Comparison of ENCODE assay signal across 16 cellular contexts in genomic region chr9:114811969-114812636, GRCh38. TPM values are rescaled to one million over a fixed set of nuclear protein-coding genes. Genes with fewer than 3 reads are reported as not detected.
DNase-seq lines count a peak whose midpoint lies in the region; ATAC-seq and TF ChIP-seq lines count a peak whose summit lies in the region.
"Had no signal": no experiment of that assay in that cellular context is flagged by ENCODE, and none has a peak within 500 bp of the region (broad histone marks: within the 10 kb centered on the region; RNA-seq: fewer than 3 reads in every experiment).

No MANE protein-coding gene starts in this region.

- CTCF ChIA-PET in activated CD8-positive, alpha-beta memory T cell treated with anti-CD3 and anti-CD28 coated beads, Interleukin-2, amount 10 ng/mL, durations not matched to agents 7 days and 5 days (lab: Charles Lee), result interaction anchor here (1.3 kb wide), 1 partner anchor 42 kb away, joined by 4 read pairs; no protein-coding TSS in a partner anchor

- peaks cover 14% of the 10 kb centered on the region for H3K4me1 Mint-ChIP-seq in activated CD8-positive, alpha-beta memory T cell treated with anti-CD3 and anti-CD28 coated beads, Interleukin-2, amount 10 ng/mL, durations not matched to agents 7 days and 5 days

- no peak overlapping the region for H3K4me3 Mint-ChIP-seq in activated CD8-positive, alpha-beta memory T cell treated with anti-CD3 and anti-CD28 coated beads, Interleukin-2, amount 10 ng/mL, durations not matched to agents 7 days and 5 days
- H3K4me3 Mint-ChIP-seq: CD8-positive, alpha-beta memory T cell; T-helper 17 cell had no signal

- H3K9me3 Mint-ChIP-seq in activated CD8-positive, alpha-beta memory T cell treated with anti-CD3 and anti-CD28 coated beads, Interleukin-2, amount 10 ng/mL, durations not matched to agents 7 days and 5 days (ENCODE audit: low read depth), result no peaks in the 10 kb centered on the region
- H3K9me3 Mint-ChIP-seq: CD8-positive, alpha-beta memory T cell had no signal

- DNase-seq in NCI-H1092 treated with DMSO at 0.1 percent for 48 hours (lab: John Stamatoyannopoulos, UW), result peak; percentile 10
- DNase-seq in NCI-H1092 (lab: John Stamatoyannopoulos, UW), result no peak
- DNase-seq in NCI-H2196 treated with DMSO at 0.1 percent for 48 hours (lab: John Stamatoyannopoulos, UW; ENCODE audit: unreplicated experiment), result peak; percentile 4
- peak; percentile 6 for DNase-seq in pons (ENCODE audit: low spot score)
- no peak for DNase-seq in AG08395 (ENCODE audit: low spot score)
- no peak for DNase-seq in activated CD8-positive, alpha-beta memory T cell treated with anti-CD3 and anti-CD28 coated beads, Interleukin-2, amount 10 ng/mL, durations not matched to agents 7 days and 5 days
- DNase-seq: CD8-positive, alpha-beta memory T cell; GM23248; NCI-H1436 treated with DMSO at 0.1 percent for 48 hours; NCI-H510A treated with DMSO at 0.1 percent for 48 hours; PC-9; T-helper 17 cell had no signal

- H3K27me3 Mint-ChIP-seq in activated CD8-positive, alpha-beta memory T cell treated with anti-CD3 and anti-CD28 coated beads, Interleukin-2, amount 10 ng/mL, durations not matched to agents 7 days and 5 days, result peaks cover 23% of the 10 kb centered on the region
- H3K27me3 Mint-ChIP-seq: T-helper 17 cell had no signal

- ATAC-seq in SK-N-SH treated with all-trans-retinoic acid at 6 μM for 48 hours (no peak), HG02763 (IDR thresholded peaks at IDR 0.05; ENCODE audit: unreplicated experiment) (no peak)
- ATAC-seq in activated CD8-positive, alpha-beta memory T cell treated with anti-CD3 and anti-CD28 coated beads, Interleukin-2, amount 10 ng/mL, durations not matched to agents 7 days and 5 days, result no peak
- ATAC-seq: GM12878, Right ventricle myocardium inferior, T-helper 17 cell had no signal

- no peak overlapping the region for H3K27ac Mint-ChIP-seq in activated CD8-positive, alpha-beta memory T cell treated with anti-CD3 and anti-CD28 coated beads, Interleukin-2, amount 10 ng/mL, durations not matched to agents 7 days and 5 days
- H3K27ac Mint-ChIP-seq: T-helper 17 cell had no signal

- H3K36me3 Mint-ChIP-seq in activated CD8-positive, alpha-beta memory T cell treated with anti-CD3 and anti-CD28 coated beads, Interleukin-2, amount 10 ng/mL, durations not matched to agents 7 days and 5 days, result peaks cover 5% of the 10 kb centered on the region

TF ChIP-seq in SK-N-SH treated with all-trans-retinoic acid at 6 μM for 48 hours, 23 proteins besides CTCF, POLR2A, EP300 and RAD21:
- TF ChIP-seq ISL1 (CRISPR knock-in tag; IDR thresholded peaks at IDR 0.05), result 0 out of 2 replicates have a peak, but pooled peaks have one; percentile 27
- TF ChIP-seq PATZ1 (CRISPR knock-in tag; IDR thresholded peaks at IDR 0.05; ENCODE audit: borderline replicate concordance), result no peak
- no peak for TF ChIP-seq ESRRG (CRISPR knock-in tag; IDR thresholded peaks at IDR 0.05)
- no peak for TF ChIP-seq PPARA (CRISPR knock-in tag; IDR thresholded peaks at IDR 0.05; ENCODE audit: borderline replicate concordance)
- TF ChIP-seq CSDC2 (CRISPR knock-in tag; IDR thresholded peaks at IDR 0.05), result no peak

RNA-seq across cellular contexts. Expression of gene TNFSF15, which starts 6.3 kb away (rescaled TPM):
- under 1 TPM; 0.06 to 0.16 TPM for total RNA-seq in activated CD8-positive, alpha-beta memory T cell treated with anti-CD3 and anti-CD28 coated beads, Interleukin-2, amount 10 ng/mL, durations not matched to agents 7 days and 5 days
- total RNA-seq: GM12878 had no signal

Comparison
In these comparisons a context has a peak if more than half of its experiments do, and no peak if none do; other contexts are left out.
1. DNase-seq: peak in NCI-H1092 treated with DMSO at 0.1 percent for 48 hours (single experiment), NCI-H2196 treated with DMSO at 0.1 percent for 48 hours (single experiment) and pons (single experiment); none in NCI-H1092 (single experiment), AG08395 (single experiment) and activated CD8-positive, alpha-beta memory T cell treated with anti-CD3 and anti-CD28 coated beads, Interleukin-2, amount 10 ng/mL, durations not matched to agents 7 days and 5 days (single experiment).